25 cellular contexts compared by ENCODE assay signal in the genomic region with DNA sequence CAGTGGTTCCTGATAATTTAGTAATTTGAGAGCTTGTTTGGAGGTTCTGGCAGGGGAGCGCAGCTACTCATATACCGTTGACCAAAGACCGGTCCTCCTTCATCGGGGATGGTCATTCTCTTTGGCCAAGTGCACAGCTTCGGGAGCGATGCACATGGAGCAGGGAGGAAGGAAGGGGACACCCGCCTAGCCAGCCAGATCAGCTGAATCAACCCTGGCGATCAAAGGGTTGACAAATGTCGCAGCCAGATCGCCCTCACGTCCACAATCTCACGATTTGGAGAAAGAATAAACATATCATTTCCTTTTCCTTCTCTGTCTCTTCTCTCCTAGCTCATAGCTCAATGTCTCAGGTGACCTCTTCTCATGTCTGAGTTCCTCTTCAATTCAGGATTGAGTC. TPM values are rescaled to one million over a fixed set of nuclear protein-coding genes. Genes with fewer than 3 reads are reported as not detected.
"Had no signal": no experiment of that assay in that cellular context is flagged by ENCODE, and none has a peak within 500 bp of the region (broad histone marks: within the 10 kb centered on the region; RNA-seq: fewer than 3 reads in every experiment).

No MANE protein-coding gene starts in this region.

- H3K4me1 ChIP-seq: parathyroid adenoma, suprapubic skin had no signal

- H2AFZ ChIP-seq: parathyroid adenoma had no signal

- H3K27me3 ChIP-seq: suprapubic skin, transverse colon had no signal

- H3K9me3 ChIP-seq: esophagus squamous epithelium, mucosa of descending colon, neutrophil, suprapubic skin, transverse colon had no signal

- H3K4me2 ChIP-seq: smooth muscle cell had no signal

- H3K27ac ChIP-seq: neutrophil, parathyroid adenoma, suprapubic skin, transverse colon had no signal

- DNase-seq: cortex of kidney; effector memory CD8-positive, alpha-beta T cell; erythroblast; esophagus squamous epithelium; head of caudate nucleus; hippocampal formation; left colon; mucosa of descending colon; naive B cell; stimulated activated CD4-positive, alpha-beta T cell treated with anti-CD3 and anti-CD28 coated beads, Interleukin-12 subunit alpha, Interleukin-12 subunit beta, amount 100 ng/mL, for 4 hours; stimulated activated CD4-positive, alpha-beta T cell treated with anti-CD3 and anti-CD28 coated beads, Interleukin-1b, Interleukin-23, amount 100 ng/mL, for 48 hours; stimulated activated CD4-positive, alpha-beta T cell treated with anti-CD3 and anti-CD28 coated beads, Interleukin-4, amount 100 ng/mL, for 1 hour; stimulated activated CD8-positive, alpha-beta memory T cell treated with anti-CD3 and anti-CD28 coated beads, Interleukin-4, amount 100 ng/mL, for 48 hours; stimulated activated naive CD4-positive, alpha-beta T cell; stimulated activated naive CD8-positive, alpha-beta T cell treated with anti-CD3 and anti-CD28 coated beads, Interleukin-15, amount 100 ng/mL, for 72 hours; transverse colon had no signal

- H3K79me2 ChIP-seq: parathyroid adenoma had no signal

- H3K4me3 ChIP-seq: esophagus squamous epithelium, mucosa of descending colon, smooth muscle cell, suprapubic skin, transverse colon had no signal

- ATAC-seq: effector memory CD8-positive, alpha-beta T cell; left colon; mucosa of descending colon; natural killer cell treated with Interleukin-12 subunit alpha and Interleukin-12 subunit beta and Interleukin-15 and Interleukin-18, amount 100 ng/mL, for 72 hours; sciatic nerve; stimulated activated naive CD8-positive, alpha-beta T cell treated with anti-CD3 and anti-CD28 coated beads, Interleukin-15, amount 100 ng/mL, for 72 hours had no signal

- H3K36me3 ChIP-seq: esophagus squamous epithelium, neutrophil, suprapubic skin, transverse colon had no signal

- H3K9ac ChIP-seq: parathyroid adenoma had no signal

- FAIRE-seq: endometrium, frontal cortex, islet of Langerhans had no signal

RNA-seq across cellular contexts. Expression of a gene that starts 11.1 kb away (rescaled TPM):
- total RNA-seq: natural killer cell treated with Interleukin-12 subunit alpha and Interleukin-12 subunit beta and Interleukin-15 and Interleukin-18, amount 100 ng/mL, for 72 hours had no signal
